Comparison of ENCODE assay signal across 1 cellular context in the genomic region with DNA sequence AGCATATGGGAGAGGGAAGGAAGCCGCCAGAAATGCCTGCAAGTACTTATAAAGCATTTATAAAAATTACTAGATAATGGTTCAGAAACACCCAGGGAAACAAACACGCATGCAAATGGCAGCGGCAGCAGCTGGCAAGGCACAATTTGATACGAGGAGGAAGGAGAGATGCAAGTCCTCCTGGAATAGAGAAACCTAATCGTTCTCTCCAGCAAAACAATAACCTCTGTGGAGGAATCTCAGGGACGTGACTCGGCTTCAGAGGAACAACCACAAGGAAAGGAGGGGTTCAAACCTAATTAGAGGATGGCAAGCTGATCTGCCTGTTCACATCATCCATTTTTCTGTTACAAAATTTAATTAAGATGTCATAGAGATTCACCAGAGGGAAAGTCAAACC.
TF ChIP-seq lines count a peak whose summit lies in the region.

No MANE protein-coding gene starts in this region.

TF ChIP-seq in SK-N-SH, 30 proteins besides CTCF, POLR2A, EP300 and RAD21 (continued from another document):
- TF ChIP-seq, protein P1, sequence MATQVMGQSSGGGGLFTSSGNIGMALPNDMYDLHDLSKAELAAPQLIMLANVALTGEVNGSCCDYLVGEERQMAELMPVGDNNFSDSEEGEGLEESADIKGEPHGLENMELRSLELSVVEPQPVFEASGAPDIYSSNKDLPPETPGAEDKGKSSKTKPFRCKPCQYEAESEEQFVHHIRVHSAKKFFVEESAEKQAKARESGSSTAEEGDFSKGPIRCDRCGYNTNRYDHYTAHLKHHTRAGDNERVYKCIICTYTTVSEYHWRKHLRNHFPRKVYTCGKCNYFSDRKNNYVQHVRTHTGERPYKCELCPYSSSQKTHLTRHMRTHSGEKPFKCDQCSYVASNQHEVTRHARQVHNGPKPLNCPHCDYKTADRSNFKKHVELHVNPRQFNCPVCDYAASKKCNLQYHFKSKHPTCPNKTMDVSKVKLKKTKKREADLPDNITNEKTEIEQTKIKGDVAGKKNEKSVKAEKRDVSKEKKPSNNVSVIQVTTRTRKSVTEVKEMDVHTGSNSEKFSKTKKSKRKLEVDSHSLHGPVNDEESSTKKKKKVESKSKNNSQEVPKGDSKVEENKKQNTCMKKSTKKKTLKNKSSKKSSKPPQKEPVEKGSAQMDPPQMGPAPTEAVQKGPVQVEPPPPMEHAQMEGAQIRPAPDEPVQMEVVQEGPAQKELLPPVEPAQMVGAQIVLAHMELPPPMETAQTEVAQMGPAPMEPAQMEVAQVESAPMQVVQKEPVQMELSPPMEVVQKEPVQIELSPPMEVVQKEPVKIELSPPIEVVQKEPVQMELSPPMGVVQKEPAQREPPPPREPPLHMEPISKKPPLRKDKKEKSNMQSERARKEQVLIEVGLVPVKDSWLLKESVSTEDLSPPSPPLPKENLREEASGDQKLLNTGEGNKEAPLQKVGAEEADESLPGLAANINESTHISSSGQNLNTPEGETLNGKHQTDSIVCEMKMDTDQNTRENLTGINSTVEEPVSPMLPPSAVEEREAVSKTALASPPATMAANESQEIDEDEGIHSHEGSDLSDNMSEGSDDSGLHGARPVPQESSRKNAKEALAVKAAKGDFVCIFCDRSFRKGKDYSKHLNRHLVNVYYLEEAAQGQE (IDR thresholded peaks at IDR 0.05; ENCODE audit: low read depth, low read length), result no peak
- TF ChIP-seq SMC3 (IDR thresholded peaks at IDR 0.05; ENCODE audit: low read depth, low read length), result no peak
- no peak for TF ChIP-seq NRF1 (IDR thresholded peaks at IDR 0.05; ENCODE audit: low read depth, low read length)
- TF ChIP-seq MXI1 (IDR thresholded peaks at IDR 0.05; ENCODE audit: low read depth, low read length), result no peak
- TF ChIP-seq TEAD4 (IDR thresholded peaks at IDR 0.05; ENCODE audit: borderline replicate concordance, insufficient read depth), result no peak
- no peak for TF ChIP-seq ELF1 (IDR thresholded peaks at IDR 0.05)
- TF ChIP-seq CHD2 (IDR thresholded peaks at IDR 0.05; ENCODE audit: low read length, partially characterized antibody), result no peak
- no peak for TF ChIP-seq EZH2phosphoT487 (IDR thresholded peaks at IDR 0.05; ENCODE audit: borderline replicate concordance, low read depth)
- TF ChIP-seq, protein P2, sequence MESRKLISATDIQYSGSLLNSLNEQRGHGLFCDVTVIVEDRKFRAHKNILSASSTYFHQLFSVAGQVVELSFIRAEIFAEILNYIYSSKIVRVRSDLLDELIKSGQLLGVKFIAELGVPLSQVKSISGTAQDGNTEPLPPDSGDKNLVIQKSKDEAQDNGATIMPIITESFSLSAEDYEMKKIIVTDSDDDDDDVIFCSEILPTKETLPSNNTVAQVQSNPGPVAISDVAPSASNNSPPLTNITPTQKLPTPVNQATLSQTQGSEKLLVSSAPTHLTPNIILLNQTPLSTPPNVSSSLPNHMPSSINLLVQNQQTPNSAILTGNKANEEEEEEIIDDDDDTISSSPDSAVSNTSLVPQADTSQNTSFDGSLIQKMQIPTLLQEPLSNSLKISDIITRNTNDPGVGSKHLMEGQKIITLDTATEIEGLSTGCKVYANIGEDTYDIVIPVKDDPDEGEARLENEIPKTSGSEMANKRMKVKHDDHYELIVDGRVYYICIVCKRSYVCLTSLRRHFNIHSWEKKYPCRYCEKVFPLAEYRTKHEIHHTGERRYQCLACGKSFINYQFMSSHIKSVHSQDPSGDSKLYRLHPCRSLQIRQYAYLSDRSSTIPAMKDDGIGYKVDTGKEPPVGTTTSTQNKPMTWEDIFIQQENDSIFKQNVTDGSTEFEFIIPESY (IDR thresholded peaks at IDR 0.05; ENCODE audit: borderline replicate concordance, low read depth), result no peak
- no peak for TF ChIP-seq NFIC (IDR thresholded peaks at IDR 0.05; ENCODE audit: borderline replicate concordance)
- no peak for TF ChIP-seq JUND (IDR thresholded peaks at IDR 0.05)
- TF ChIP-seq TAF1 (IDR thresholded peaks at IDR 0.05; ENCODE audit: borderline replicate concordance, low read depth, low read length), result no peak
- TF ChIP-seq POLR2AphosphoS5 (IDR thresholded peaks at IDR 0.05; ENCODE audit: low read depth, low read length), result no peak
- no peak for TF ChIP-seq RXRA (IDR thresholded peaks at IDR 0.05; ENCODE audit: borderline replicate concordance, low read depth)
- no peak for TF ChIP-seq MEF2A (IDR thresholded peaks at IDR 0.05; ENCODE audit: borderline replicate concordance, low read depth)
- TF ChIP-seq GATA2 (CRISPR knock-in tag; IDR thresholded peaks at IDR 0.05), result no peak
